In the genomic region with DNA sequence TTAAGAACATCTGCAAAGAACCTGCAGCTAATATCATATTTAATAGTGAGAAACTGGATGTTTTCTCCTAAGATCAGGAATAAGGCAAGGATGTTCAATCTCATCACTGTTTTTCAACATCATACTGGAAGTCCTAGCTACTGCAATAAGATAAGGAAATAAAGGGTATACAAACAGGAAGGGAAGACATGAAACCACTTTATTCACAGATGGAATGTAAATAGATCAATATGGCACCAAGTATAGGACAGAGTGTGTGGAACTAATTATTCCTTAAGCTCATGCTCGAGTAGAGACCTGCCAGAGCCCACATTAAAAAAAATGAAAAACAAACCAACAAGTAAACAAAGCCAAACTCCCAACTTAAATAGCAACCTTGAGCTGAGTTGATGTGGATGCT, we compare ENCODE assay signal across 1 cellular context.
TF ChIP-seq lines count a peak whose summit lies in the region.

No MANE protein-coding gene starts in this region.

TF ChIP-seq in HepG2, 621 proteins besides CTCF, POLR2A, EP300 and RAD21 (continued from another document and continues in another):
- TF ChIP-seq ZBTB44 (CRISPR knock-in tag; IDR thresholded peaks at IDR 0.05), result no peak
- TF ChIP-seq ZNF33A (CRISPR knock-in tag; IDR thresholded peaks at IDR 0.05; ENCODE audit: borderline replicate concordance), result no peak
- TF ChIP-seq, protein P1, sequence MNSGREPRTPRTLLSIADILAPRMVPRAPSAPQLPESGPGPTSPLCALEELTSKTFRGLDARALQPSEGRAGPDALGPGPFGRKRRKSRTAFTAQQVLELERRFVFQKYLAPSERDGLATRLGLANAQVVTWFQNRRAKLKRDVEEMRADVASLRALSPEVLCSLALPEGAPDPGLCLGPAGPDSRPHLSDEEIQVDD (CRISPR knock-in tag; IDR thresholded peaks at IDR 0.05; ENCODE audit: borderline replicate concordance), result no peak
- no peak for TF ChIP-seq KDM5A (IDR thresholded peaks at IDR 0.05; ENCODE audit: borderline replicate concordance, low read length)
- no peak for TF ChIP-seq ZFP36L1 (CRISPR knock-in tag; IDR thresholded peaks at IDR 0.05)
- TF ChIP-seq PAF1 (CRISPR knock-in tag; IDR thresholded peaks at IDR 0.05), result no peak
- TF ChIP-seq ELF3 (CRISPR knock-in tag; IDR thresholded peaks at IDR 0.05), result 0 out of 2 replicates have a peak, but pooled peaks have one; percentile 17
- no peak for TF ChIP-seq JARID2 (CRISPR knock-in tag; IDR thresholded peaks at IDR 0.05; ENCODE audit: insufficient replicate concordance)
- peak; percentile 58; the same call in 1 of the 2 replicates for TF ChIP-seq FOXA3 (CRISPR knock-in tag; IDR thresholded peaks at IDR 0.05)
- TF ChIP-seq SMC3 (IDR thresholded peaks at IDR 0.05; ENCODE audit: low read length), result no peak
- TF ChIP-seq, protein P2, sequence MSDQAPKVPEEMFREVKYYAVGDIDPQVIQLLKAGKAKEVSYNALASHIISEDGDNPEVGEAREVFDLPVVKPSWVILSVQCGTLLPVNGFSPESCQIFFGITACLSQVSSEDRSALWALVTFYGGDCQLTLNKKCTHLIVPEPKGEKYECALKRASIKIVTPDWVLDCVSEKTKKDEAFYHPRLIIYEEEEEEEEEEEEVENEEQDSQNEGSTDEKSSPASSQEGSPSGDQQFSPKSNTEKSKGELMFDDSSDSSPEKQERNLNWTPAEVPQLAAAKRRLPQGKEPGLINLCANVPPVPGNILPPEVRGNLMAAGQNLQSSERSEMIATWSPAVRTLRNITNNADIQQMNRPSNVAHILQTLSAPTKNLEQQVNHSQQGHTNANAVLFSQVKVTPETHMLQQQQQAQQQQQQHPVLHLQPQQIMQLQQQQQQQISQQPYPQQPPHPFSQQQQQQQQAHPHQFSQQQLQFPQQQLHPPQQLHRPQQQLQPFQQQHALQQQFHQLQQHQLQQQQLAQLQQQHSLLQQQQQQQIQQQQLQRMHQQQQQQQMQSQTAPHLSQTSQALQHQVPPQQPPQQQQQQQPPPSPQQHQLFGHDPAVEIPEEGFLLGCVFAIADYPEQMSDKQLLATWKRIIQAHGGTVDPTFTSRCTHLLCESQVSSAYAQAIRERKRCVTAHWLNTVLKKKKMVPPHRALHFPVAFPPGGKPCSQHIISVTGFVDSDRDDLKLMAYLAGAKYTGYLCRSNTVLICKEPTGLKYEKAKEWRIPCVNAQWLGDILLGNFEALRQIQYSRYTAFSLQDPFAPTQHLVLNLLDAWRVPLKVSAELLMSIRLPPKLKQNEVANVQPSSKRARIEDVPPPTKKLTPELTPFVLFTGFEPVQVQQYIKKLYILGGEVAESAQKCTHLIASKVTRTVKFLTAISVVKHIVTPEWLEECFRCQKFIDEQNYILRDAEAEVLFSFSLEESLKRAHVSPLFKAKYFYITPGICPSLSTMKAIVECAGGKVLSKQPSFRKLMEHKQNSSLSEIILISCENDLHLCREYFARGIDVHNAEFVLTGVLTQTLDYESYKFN (CRISPR knock-in tag; conservative IDR thresholded peaks at IDR 0.05), result 0 out of 2 replicates have a peak, but pooled peaks have one; percentile 21
- no peak for TF ChIP-seq ATF6 (CRISPR knock-in tag; conservative IDR thresholded peaks at IDR 0.05)
- TF ChIP-seq ZBTB20 (CRISPR knock-in tag; IDR thresholded peaks at IDR 0.05; ENCODE audit: borderline replicate concordance, low read depth), result no peak
- TF ChIP-seq SUZ12 (IDR thresholded peaks at IDR 0.05; ENCODE audit: low read depth, low read length), result no peak
- no peak for TF ChIP-seq ZNF263 (CRISPR knock-in tag; IDR thresholded peaks at IDR 0.05)
- no peak for TF ChIP-seq SP4 (CRISPR knock-in tag; IDR thresholded peaks at IDR 0.05)
- no peak for TF ChIP-seq ZNF343 (CRISPR knock-in tag; IDR thresholded peaks at IDR 0.05)
- no peak for TF ChIP-seq ZNF782 (CRISPR knock-in tag; IDR thresholded peaks at IDR 0.05; ENCODE audit: borderline replicate concordance)
- no peak for TF ChIP-seq NR1H2 (CRISPR knock-in tag; IDR thresholded peaks at IDR 0.05; ENCODE audit: borderline replicate concordance, low read depth)
- TF ChIP-seq PRDM4 (CRISPR knock-in tag; IDR thresholded peaks at IDR 0.05; ENCODE audit: borderline replicate concordance), result no peak
- no peak for TF ChIP-seq ZNF660 (CRISPR knock-in tag; IDR thresholded peaks at IDR 0.05; ENCODE audit: borderline replicate concordance, low read depth)
- no peak for TF ChIP-seq HDAC1 (CRISPR knock-in tag; IDR thresholded peaks at IDR 0.05)
- TF ChIP-seq RARA (CRISPR knock-in tag; IDR thresholded peaks at IDR 0.05), result peak; percentile 58
- TF ChIP-seq ZNF333 (CRISPR knock-in tag; IDR thresholded peaks at IDR 0.05; ENCODE audit: borderline replicate concordance), result no peak
- TF ChIP-seq ZIK1 (CRISPR knock-in tag; IDR thresholded peaks at IDR 0.05; ENCODE audit: borderline replicate concordance, low read depth), result no peak
- peak; percentile 14; the same call in 1 of the 2 replicates for TF ChIP-seq HNF1A (IDR thresholded peaks at IDR 0.05; ENCODE audit: low read depth)
- no peak for TF ChIP-seq HNF1A (CRISPR knock-in tag; IDR thresholded peaks at IDR 0.05; ENCODE audit: borderline replicate concordance)
- TF ChIP-seq CSRNP1 (CRISPR knock-in tag; IDR thresholded peaks at IDR 0.05), result no peak
- TF ChIP-seq ISX (CRISPR knock-in tag; conservative IDR thresholded peaks at IDR 0.05), result no peak
- no peak for TF ChIP-seq MTERF4 (CRISPR knock-in tag; IDR thresholded peaks at IDR 0.05)
- no peak for TF ChIP-seq BHLHE40 (IDR thresholded peaks at IDR 0.05; ENCODE audit: low read length)
- TF ChIP-seq, protein P3, sequence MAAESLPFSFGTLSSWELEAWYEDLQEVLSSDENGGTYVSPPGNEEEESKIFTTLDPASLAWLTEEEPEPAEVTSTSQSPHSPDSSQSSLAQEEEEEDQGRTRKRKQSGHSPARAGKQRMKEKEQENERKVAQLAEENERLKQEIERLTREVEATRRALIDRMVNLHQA (CRISPR knock-in tag; IDR thresholded peaks at IDR 0.05), result no peak
- no peak for TF ChIP-seq ZNF768 (CRISPR knock-in tag; IDR thresholded peaks at IDR 0.05)
- TF ChIP-seq ZNF878 (CRISPR knock-in tag; IDR thresholded peaks at IDR 0.05), result no peak
- TF ChIP-seq EEA1 (CRISPR knock-in tag; IDR thresholded peaks at IDR 0.05; ENCODE audit: borderline replicate concordance), result no peak
- no peak for TF ChIP-seq THAP11 (CRISPR knock-in tag; IDR thresholded peaks at IDR 0.05)
- TF ChIP-seq MXI1 (IDR thresholded peaks at IDR 0.05; ENCODE audit: borderline replicate concordance, low read depth, low read length), result no peak
- no peak for TF ChIP-seq ZMYM3 (CRISPR knock-in tag; IDR thresholded peaks at IDR 0.05)
- no peak for TF ChIP-seq GPN1 (CRISPR knock-in tag; IDR thresholded peaks at IDR 0.05; ENCODE audit: borderline replicate concordance)
